1 cellular context compared by ENCODE assay signal in genomic region chr1:155562581-155563376, GRCh38.
TF ChIP-seq lines count a peak whose summit lies in the region.

TSS of gene ASH1L (minus strand) at chr1:155562803. CDS start at chr1:155521519, 41,284 bp downstream.

TF ChIP-seq in HepG2, 621 proteins besides CTCF, POLR2A, EP300 and RAD21 (continued from another document and continues in another):
- no peak for TF ChIP-seq PBX3 (CRISPR knock-in tag; IDR thresholded peaks at IDR 0.05; ENCODE audit: borderline replicate concordance)
- TF ChIP-seq HIVEP1 (CRISPR knock-in tag; IDR thresholded peaks at IDR 0.05) = no peak
- TF ChIP-seq MIER2 (CRISPR knock-in tag; IDR thresholded peaks at IDR 0.05) = 0 out of 2 replicates have a peak, but pooled peaks have one; percentile 22
- peak; percentile 86 for TF ChIP-seq TAF1 (CRISPR knock-in tag; IDR thresholded peaks at IDR 0.05)
- 0 out of 2 replicates have a peak, but pooled peaks have one; percentile 27 for TF ChIP-seq TRAFD1 (CRISPR knock-in tag; IDR thresholded peaks at IDR 0.05; ENCODE audit: borderline replicate concordance)
- TF ChIP-seq BHLHE40 (IDR thresholded peaks at IDR 0.05; ENCODE audit: low read length) = peak; percentile 91; the same call in 1 of the 2 replicates
- TF ChIP-seq MAFF (IDR thresholded peaks at IDR 0.05; ENCODE audit: low read depth, low read length) = no peak
- TF ChIP-seq ZNF572 (CRISPR knock-in tag; IDR thresholded peaks at IDR 0.05) = peak; percentile 96
- 0 out of 2 replicates have a peak, but pooled peaks have one; percentile 39 for TF ChIP-seq SMAD3 (CRISPR knock-in tag; IDR thresholded peaks at IDR 0.05)
- TF ChIP-seq ZBTB8A (CRISPR knock-in tag; IDR thresholded peaks at IDR 0.05; ENCODE audit: borderline replicate concordance, low read depth) = no peak
- peak; percentile 37 for TF ChIP-seq HINFP (CRISPR knock-in tag; IDR thresholded peaks at IDR 0.05; ENCODE audit: low read depth)
- TF ChIP-seq ZNF318 (CRISPR knock-in tag; IDR thresholded peaks at IDR 0.05) = no peak
- TF ChIP-seq ZNF746 (CRISPR knock-in tag; IDR thresholded peaks at IDR 0.05) = 0 out of 2 replicates have a peak, but pooled peaks have one; percentile 34
- no peak for TF ChIP-seq ZNF251 (CRISPR knock-in tag; IDR thresholded peaks at IDR 0.05)
- TF ChIP-seq MYNN (CRISPR knock-in tag; IDR thresholded peaks at IDR 0.05; ENCODE audit: low read depth) = peak; percentile 86
- no peak for TF ChIP-seq ZSCAN12 (CRISPR knock-in tag; IDR thresholded peaks at IDR 0.05)
- TF ChIP-seq MTF2 (CRISPR knock-in tag; IDR thresholded peaks at IDR 0.05; ENCODE audit: borderline replicate concordance) = peak; percentile 56; the same call in 1 of the 2 replicates
- no peak for TF ChIP-seq HDAC6 (IDR thresholded peaks at IDR 0.05; ENCODE audit: low read depth, low read length)
- TF ChIP-seq KMT2B (CRISPR knock-in tag; IDR thresholded peaks at IDR 0.05) = peak; percentile 78
- TF ChIP-seq ZC3H13 (CRISPR knock-in tag; IDR thresholded peaks at IDR 0.05) = no peak
- peak; percentile 81; the same call in 1 of the 2 replicates for TF ChIP-seq AHR (CRISPR knock-in tag; IDR thresholded peaks at IDR 0.05)
- 0 out of 2 replicates have a peak, but pooled peaks have one; percentile 25 for TF ChIP-seq SNAPC2 (CRISPR knock-in tag; IDR thresholded peaks at IDR 0.05)
- TF ChIP-seq HHEX (CRISPR knock-in tag; IDR thresholded peaks at IDR 0.05) = no peak
- TF ChIP-seq POGK (CRISPR knock-in tag; conservative IDR thresholded peaks at IDR 0.05) = peak; percentile 46; the same call in 1 of the 2 replicates
- peak; percentile 93; the same call in 1 of the 2 replicates for TF ChIP-seq PCBP1 (IDR thresholded peaks at IDR 0.05; ENCODE audit: borderline replicate concordance, low read depth, low read length)
- no peak for TF ChIP-seq SMARCE1 (IDR thresholded peaks at IDR 0.05; ENCODE audit: borderline replicate concordance)
- TF ChIP-seq ZNF350 (CRISPR knock-in tag; IDR thresholded peaks at IDR 0.05; ENCODE audit: borderline replicate concordance, low read depth) = peak; percentile 67
- no peak for TF ChIP-seq CERS6 (CRISPR knock-in tag; IDR thresholded peaks at IDR 0.05)
- TF ChIP-seq U2AF2 (IDR thresholded peaks at IDR 0.05; ENCODE audit: low read depth, low read length) = no peak
- TF ChIP-seq ZBTB40 (IDR thresholded peaks at IDR 0.05) = no peak
- peak; percentile 49; the same call in 1 of the 2 replicates for TF ChIP-seq ZBTB40 (CRISPR knock-in tag; IDR thresholded peaks at IDR 0.05)
- 0 out of 2 replicates have a peak, but pooled peaks have one; percentile 17 for TF ChIP-seq MEIS2 (CRISPR knock-in tag; IDR thresholded peaks at IDR 0.05)
